In the genomic region with DNA sequence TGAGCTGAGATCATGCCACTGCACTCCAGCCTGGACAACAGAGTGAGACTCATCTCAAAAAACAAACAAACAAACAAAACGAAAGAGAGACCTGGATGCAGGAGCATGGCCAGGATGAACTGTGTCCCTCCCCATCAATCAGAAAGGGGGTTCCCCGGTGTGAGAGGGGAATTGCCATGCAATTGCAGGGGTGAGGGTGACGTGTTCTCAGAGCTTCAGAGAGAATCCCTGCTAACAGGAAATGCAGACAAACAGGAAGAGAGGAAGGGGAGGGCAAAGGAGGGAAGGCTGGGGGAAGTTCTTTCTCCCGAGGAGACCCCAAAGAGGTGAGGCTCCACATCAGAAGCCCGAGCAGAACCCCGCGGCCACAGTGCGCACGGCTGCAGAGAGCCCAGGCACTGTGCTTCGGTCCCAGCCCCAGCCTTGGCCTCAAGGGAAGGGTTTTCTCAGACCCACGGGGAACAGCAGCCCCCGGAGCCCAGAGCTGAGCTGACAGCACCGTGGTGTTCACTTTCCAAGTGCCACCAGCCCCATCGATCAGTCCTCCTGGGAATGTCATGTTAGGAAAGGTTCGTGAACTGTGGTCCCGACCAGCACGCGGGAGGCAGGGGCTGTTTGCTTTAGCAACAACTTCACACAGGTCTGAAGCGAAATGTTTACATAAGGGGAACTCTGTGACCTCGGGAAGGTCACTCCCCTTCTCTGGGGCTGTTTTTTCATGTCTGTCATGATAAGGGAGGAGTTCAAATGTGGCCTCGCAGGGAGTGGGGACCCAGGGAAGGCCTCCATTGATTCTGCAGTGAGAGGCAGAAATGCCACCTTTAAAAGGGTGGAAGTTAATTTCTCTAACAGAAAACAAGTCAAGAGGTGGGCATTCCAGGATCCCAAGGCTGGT, we compare ENCODE assay signal across 1 cellular context.
TF ChIP-seq lines count a peak whose summit lies in the region.

No MANE protein-coding gene starts in this region.

TF ChIP-seq in liver, 16 proteins besides CTCF, POLR2A, EP300 and RAD21 (continued from another document):
- TF ChIP-seq GABPA (IDR thresholded peaks at IDR 0.05 in 1 of 2, conservative IDR thresholded peaks at IDR 0.05 in 1 of 2) (no peak), SP1 (IDR thresholded peaks at IDR 0.05) (peak; percentile 86), JUND (IDR thresholded peaks at IDR 0.05) (peak; percentile 40 to 78), RXRA (IDR thresholded peaks at IDR 0.05) (peak; percentile 96 to 97)
- TF ChIP-seq, protein P1, sequence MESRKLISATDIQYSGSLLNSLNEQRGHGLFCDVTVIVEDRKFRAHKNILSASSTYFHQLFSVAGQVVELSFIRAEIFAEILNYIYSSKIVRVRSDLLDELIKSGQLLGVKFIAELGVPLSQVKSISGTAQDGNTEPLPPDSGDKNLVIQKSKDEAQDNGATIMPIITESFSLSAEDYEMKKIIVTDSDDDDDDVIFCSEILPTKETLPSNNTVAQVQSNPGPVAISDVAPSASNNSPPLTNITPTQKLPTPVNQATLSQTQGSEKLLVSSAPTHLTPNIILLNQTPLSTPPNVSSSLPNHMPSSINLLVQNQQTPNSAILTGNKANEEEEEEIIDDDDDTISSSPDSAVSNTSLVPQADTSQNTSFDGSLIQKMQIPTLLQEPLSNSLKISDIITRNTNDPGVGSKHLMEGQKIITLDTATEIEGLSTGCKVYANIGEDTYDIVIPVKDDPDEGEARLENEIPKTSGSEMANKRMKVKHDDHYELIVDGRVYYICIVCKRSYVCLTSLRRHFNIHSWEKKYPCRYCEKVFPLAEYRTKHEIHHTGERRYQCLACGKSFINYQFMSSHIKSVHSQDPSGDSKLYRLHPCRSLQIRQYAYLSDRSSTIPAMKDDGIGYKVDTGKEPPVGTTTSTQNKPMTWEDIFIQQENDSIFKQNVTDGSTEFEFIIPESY (IDR thresholded peaks at IDR 0.05), result peak; percentile 65
